8 cellular contexts compared by ENCODE assay signal in genomic region chr2:108719149-108720044, GRCh38. TPM values are rescaled to one million over a fixed set of nuclear protein-coding genes. Genes with fewer than 3 reads are reported as not detected.
DNase-seq lines count a peak whose midpoint lies in the region; ATAC-seq, FAIRE-seq and TF ChIP-seq lines count a peak whose summit lies in the region.

Gene RANBP2, plus strand, starts transcription at chr2:108719482. Its CDS starts 125 bp downstream, at chr2:108719607.

- H3K36me3 Mint-ChIP-seq in activated T-cell treated with anti-CD3 and anti-CD28 coated beads, Interleukin-2, amount 50 U/mL, for 72 hours (ENCODE audit: insufficient read depth in 2 of 2) = peaks cover 0 to 3% of the 10 kb centered on the region in 2 donors

- in situ Hi-C loops in GM23248 (cut with MboI) = no loop called here

- H3K4me2 ChIP-seq in DOHH2 (ENCODE audit: low read length) = peak within 1 kb of the TSS; percentile 67
- H3K4me2 ChIP-seq in GM23248 (ENCODE audit: unreplicated experiment) = peak within 1 kb of the TSS; percentile 89
- peak within 1 kb of the TSS; percentile 90 for H3K4me2 ChIP-seq in Karpas-422 (ENCODE audit: low read depth, low read length, poor library complexity, severe bottlenecking)

- H3K4me3 ChIP-seq in DOHH2 (ENCODE audit: low read length) = peak within 1 kb of the TSS; percentile 75
- peak within 1 kb of the TSS; percentile 83 for H3K4me3 ChIP-seq in GM23248
- H3K4me3 ChIP-seq in Karpas-422 (ENCODE audit: low read length) = peak within 1 kb of the TSS; percentile 96
- peak within 1 kb of the TSS; percentile 78 to 99 (median 94) for H3K4me3 ChIP-seq in esophagus muscularis mucosa
- H3K4me3 ChIP-seq in muscle layer of duodenum (ENCODE audit: low read depth in 1 of 2, low read length in 2 of 2) = peak within 1 kb of the TSS; percentile 74 to 75

- H3K9ac ChIP-seq in GM23248 = peak within 1 kb of the TSS; percentile 99
- peak within 1 kb of the TSS; percentile 82 for H3K9ac ChIP-seq in Karpas-422 (ENCODE audit: low read length)

- TF ChIP-seq CTCF in DOHH2 (IDR thresholded peaks at IDR 0.05; ENCODE audit: low read depth, low read length, poor library complexity, severe bottlenecking) (no peak), esophagus muscularis mucosa (IDR thresholded peaks at IDR 0.05) (no peak)

- WGBS in GM23248 (ENCODE audit: low coverage in 1 of 2, low lambda C conversion rate in 2 of 2, missing lambda C conversion rate in 2 of 2), 2 experiments = 0 to 1% methylated on average over 84 to 87 of the region's 97 CpGs
- WGBS in esophagus muscularis mucosa = under 1% methylated on average over 18 of the region's 97 CpGs

- H3K79me2 ChIP-seq in DOHH2 (ENCODE audit: control insufficient read depth, low read length) (peaks cover 56% of the 10 kb centered on the region), GM23248 (ENCODE audit: insufficient read depth) (peaks cover 49% of the 10 kb centered on the region), Karpas-422 (ENCODE audit: low read length) (peaks cover 45% of the 10 kb centered on the region)

- intact Hi-C loops in esophagus muscularis mucosa (cut with DNase I) = no loop called here

- peaks cover 43% of the 10 kb centered on the region for H3K4me1 Mint-ChIP-seq in activated T-cell treated with anti-CD3 and anti-CD28 coated beads, Interleukin-2, amount 50 U/mL, for 72 hours (ENCODE audit: low read depth)

- H3K4me3 Mint-ChIP-seq in activated T-cell treated with anti-CD3 and anti-CD28 coated beads, Interleukin-2, amount 50 U/mL, for 72 hours = peak within 1 kb of the TSS; percentile 98 to 99

- peak; percentile 99 to 100 for ATAC-seq in activated T-cell treated with anti-CD3 and anti-CD28 coated beads, Interleukin-2, amount 50 U/mL, for 72 hours (replicated peaks in 1 of 2)

- H3K9me3 ChIP-seq in DOHH2 (ENCODE audit: control insufficient read depth, insufficient read depth, low read length) (no peaks in the 10 kb centered on the region), GM23248 (ENCODE audit: low read depth) (no peaks in the 10 kb centered on the region), Karpas-422 (ENCODE audit: low read length) (no peaks in the 10 kb centered on the region), esophagus muscularis mucosa (no peaks in the 10 kb centered on the region), muscle layer of duodenum (ENCODE audit: control insufficient read depth in 1 of 2, low read length in 2 of 2) (no peaks in the 10 kb centered on the region)

- H3K9me2 ChIP-seq in DOHH2 (replicated peaks; ENCODE audit: control insufficient read depth, low read length) = no peaks in the 10 kb centered on the region
- no peaks in the 10 kb centered on the region for H3K9me2 ChIP-seq in GM23248 (ENCODE audit: insufficient read depth)
- H3K9me2 ChIP-seq in Karpas-422 (replicated peaks; ENCODE audit: insufficient read depth, low read length) = no peaks in the 10 kb centered on the region

- H3K27me3 ChIP-seq in DOHH2 (ENCODE audit: control insufficient read depth, low read length) (no peaks in the 10 kb centered on the region), GM23248 (replicated peaks; ENCODE audit: insufficient read depth) (no peaks in the 10 kb centered on the region), Karpas-422 (ENCODE audit: low read length) (no peaks in the 10 kb centered on the region), esophagus muscularis mucosa (no peaks in the 10 kb centered on the region), muscle layer of duodenum (ENCODE audit: low read depth, low read length) (no peaks in the 10 kb centered on the region)

- peak; percentile 5 for TF ChIP-seq EP300 in esophagus muscularis mucosa (IDR thresholded peaks at IDR 0.05)

- H3K36me3 ChIP-seq in DOHH2 (ENCODE audit: control insufficient read depth, low read length) (no peaks in the 10 kb centered on the region), GM23248 (ENCODE audit: low read depth) (no peaks in the 10 kb centered on the region), Karpas-422 (ENCODE audit: insufficient read depth, low read length) (no peaks in the 10 kb centered on the region), esophagus muscularis mucosa (no peaks in the 10 kb centered on the region), muscle layer of duodenum (ENCODE audit: control insufficient read depth in 1 of 2, insufficient read depth in 2 of 2, low read length in 2 of 2) (no peaks in the 10 kb centered on the region)

- H3F3A ChIP-seq in DOHH2 (ENCODE audit: control insufficient read depth, insufficient read depth) = no peaks in the 10 kb centered on the region
- no peaks in the 10 kb centered on the region for H3F3A ChIP-seq in GM23248 (ENCODE audit: insufficient read depth)

- H4K20me1 ChIP-seq in DOHH2 (ENCODE audit: control insufficient read depth, insufficient read depth, low read depth, low read length) (no peaks in the 10 kb centered on the region), GM23248 (ENCODE audit: insufficient read depth) (peaks cover 7% of the 10 kb centered on the region; the same call in 1 of the 2 replicates), Karpas-422 (ENCODE audit: insufficient read depth, low read depth, low read length) (0 out of 2 replicates have a peak, but pooled peaks cover 4% of the 10 kb centered on the region)

- peak within 1 kb of the TSS; percentile 99 for H3K27ac Mint-ChIP-seq in activated T-cell treated with anti-CD3 and anti-CD28 coated beads, Interleukin-2, amount 50 U/mL, for 72 hours

- no peaks in the 10 kb centered on the region for H3K27me3 Mint-ChIP-seq in activated T-cell treated with anti-CD3 and anti-CD28 coated beads, Interleukin-2, amount 50 U/mL, for 72 hours (ENCODE audit: low read depth)

- H3K4me1 ChIP-seq in DOHH2 (ENCODE audit: control insufficient read depth, low read length) (peaks cover 17% of the 10 kb centered on the region), GM23248 (ENCODE audit: insufficient read depth) (peaks cover 5% of the 10 kb centered on the region; the same call in 1 of the 2 replicates), Karpas-422 (ENCODE audit: low read length) (peaks cover 16% of the 10 kb centered on the region), esophagus muscularis mucosa (peaks cover 9 to 45% (median 28%) of the 10 kb centered on the region in 4 donors), muscle layer of duodenum (ENCODE audit: control insufficient read depth in 1 of 2, insufficient read depth in 2 of 2, low read length in 2 of 2) (peaks cover 0 to 3% of the 10 kb centered on the region in 2 donors)

- no peaks in the 10 kb centered on the region for H3K9me3 Mint-ChIP-seq in activated T-cell treated with anti-CD3 and anti-CD28 coated beads, Interleukin-2, amount 50 U/mL, for 72 hours

- FAIRE-seq in RCC 7860 (lab: Jason Lieb, UNC) = no peak

- DNase-seq in GM23248 = peak; percentile 99
- peak; percentile 98 for DNase-seq in Karpas-422
- peak; percentile 87 for DNase-seq in RCC 7860 (ENCODE audit: low spot score)
- peak; percentile 94 for DNase-seq in activated T-cell treated with anti-CD3 and anti-CD28 coated beads, Interleukin-2, amount 50 U/mL, for 72 hours
- DNase-seq in esophagus muscularis mucosa (ENCODE audit: extremely low spot score) = peak; percentile 97
- peak; percentile 86 for DNase-seq in stimulated activated CD8-positive, alpha-beta memory T cell treated with anti-CD3 and anti-CD28 coated beads, Interleukin-7, amount 100 ng/mL, for 24 hours (ENCODE audit: low read depth)

- TF ChIP-seq POLR2A in esophagus muscularis mucosa (IDR thresholded peaks at IDR 0.05; ENCODE audit: low read depth) = peak; percentile 94

- H3K27ac ChIP-seq in DOHH2 (ENCODE audit: low read depth, low read length) (peak within 1 kb of the TSS; percentile 28), GM23248 (peak within 1 kb of the TSS; percentile 99), Karpas-422 (ENCODE audit: low read length) (peak within 1 kb of the TSS; percentile 52; the same call in 1 of the 2 replicates), esophagus muscularis mucosa (replicated peaks in 1 of 4) (peak within 1 kb of the TSS; percentile 98 to 100 (median 99)), muscle layer of duodenum (ENCODE audit: low read length) (peak within 1 kb of the TSS; percentile 93)

- H2AFZ ChIP-seq in GM23248 (peak within 1 kb of the TSS; percentile 90), Karpas-422 (ENCODE audit: low read length) (peak within 1 kb of the TSS; percentile 84)

RNA-seq across cellular contexts. Expression of gene RANBP2, which starts in this region (rescaled TPM):
- 47.8 and 51.7 TPM in 2 replicates for total RNA-seq in GM23248 (2014; rRNA removed; shearing (Covaris generic))
- 12.0 and 12.9 TPM in 2 replicates for polyA plus RNA-seq in GM23248 (2016; fragmentation: Nextera tagmentation; extraction: Ambion mirVana)
- total RNA-seq in Karpas-422 (2014; rRNA removed; shearing (Covaris generic); ENCODE audit: low replicate concordance) = 46.4 and 81.4 TPM in 2 replicates
- total RNA-seq in activated T-cell treated with anti-CD3 and anti-CD28 coated beads, Interleukin-2, amount 50 U/mL, for 72 hours = 10 to 100 TPM; 57.7 to 58.8 TPM
- total RNA-seq in esophagus muscularis mucosa = 10 to 100 TPM; 58.8 to 72.5 (median 68.3) TPM

Comparison
In these comparisons a context has a peak if more than half of its experiments do, and no peak if none do; other contexts are left out.
1. Peak in every context shown above with its lines: DNase-seq, ATAC-seq, H3K4me3 ChIP-seq and H3K27ac ChIP-seq.
2. H3K27ac ChIP-seq: peak in every context shown above with its lines; median percentile 99 in GM23248; 99 in esophagus muscularis mucosa; 93 in muscle layer of duodenum; 52 in Karpas-422; 28 in DOHH2.